ENCODE assay signal across 13 cellular contexts in genomic region chr1:41513388-41513745, GRCh38. TPM values are rescaled to one million over a fixed set of nuclear protein-coding genes. Genes with fewer than 3 reads are reported as not detected.
DNase-seq lines count a peak whose midpoint lies in the region; ATAC-seq and TF ChIP-seq lines count a peak whose summit lies in the region.
"Had no signal": no experiment of that assay in that cellular context is flagged by ENCODE, and none has a peak within 500 bp of the region (broad histone marks: within the 10 kb centered on the region; RNA-seq: fewer than 3 reads in every experiment).

No MANE protein-coding gene starts in this region.

- BruUV-seq in OCI-LY7 (replicated peaks; lab: Mats Ljungman, UMichigan), result no TSS peak

- no peaks in the 10 kb centered on the region for H3K27me3 ChIP-seq in upper lobe of right lung
- no peaks in the 10 kb centered on the region for H3K27me3 ChIP-seq in effector memory CD4-positive, alpha-beta T cell (replicated peaks; ENCODE audit: control insufficient read depth, insufficient read depth, low read length, poor library complexity, severe bottlenecking)
- H3K27me3 ChIP-seq: uterus had no signal

- H3K4me3 Mint-ChIP-seq in stimulated activated naive CD8-positive, alpha-beta T cell treated with anti-CD3 and anti-CD28 coated beads, Interleukin-15, amount 100 ng/mL, for 72 hours, result no peak overlapping the region

- H3K4me1 Mint-ChIP-seq in stimulated activated naive CD8-positive, alpha-beta T cell treated with anti-CD3 and anti-CD28 coated beads, Interleukin-15, amount 100 ng/mL, for 72 hours, result peaks cover 17% of the 10 kb centered on the region

- H3K4me2 ChIP-seq in OCI-LY7 (ENCODE audit: low read length), result no peak overlapping the region

- H3K27ac ChIP-seq in OCI-LY7 (ENCODE audit: low read depth, low read length, poor library complexity, severe bottlenecking), result no peak overlapping the region
- no peak overlapping the region for H3K27ac ChIP-seq in upper lobe of right lung
- no peak overlapping the region for H3K27ac ChIP-seq in effector memory CD4-positive, alpha-beta T cell (ENCODE audit: insufficient read depth, low read length, poor library complexity, severe bottlenecking)
- H3K27ac ChIP-seq: uterus had no signal

- H3K4me1 ChIP-seq in OCI-LY7 (ENCODE audit: insufficient read depth, low read length, poor library complexity, severe bottlenecking) (no peaks in the 10 kb centered on the region), upper lobe of right lung (peaks cover 20% of the 10 kb centered on the region)
- H3K4me1 ChIP-seq in effector memory CD4-positive, alpha-beta T cell (ENCODE audit: control insufficient read depth, insufficient read depth, low read length, poor library complexity, severe bottlenecking), result peaks cover 4% of the 10 kb centered on the region
- H3K4me1 ChIP-seq: uterus had no signal

- no peaks in the 10 kb centered on the region for H3K9me3 ChIP-seq in OCI-LY7 (ENCODE audit: low read length)
- H3K9me3 ChIP-seq in upper lobe of right lung, result no peaks in the 10 kb centered on the region
- H3K9me3 ChIP-seq in effector memory CD4-positive, alpha-beta T cell (ENCODE audit: control insufficient read depth, low read length), result no peaks in the 10 kb centered on the region
- H3K9me3 ChIP-seq: uterus had no signal

- no peak overlapping the region for H3K27ac Mint-ChIP-seq in stimulated activated naive CD8-positive, alpha-beta T cell treated with anti-CD3 and anti-CD28 coated beads, Interleukin-15, amount 100 ng/mL, for 72 hours

- H3K36me3 ChIP-seq in OCI-LY7 (ENCODE audit: insufficient read depth, low read length) (no peaks in the 10 kb centered on the region), upper lobe of right lung (peaks cover 12% of the 10 kb centered on the region)
- peaks cover 4% of the 10 kb centered on the region for H3K36me3 ChIP-seq in effector memory CD4-positive, alpha-beta T cell (ENCODE audit: control insufficient read depth, insufficient read depth, low read length)
- H3K36me3 ChIP-seq: uterus had no signal

- no peaks in the 10 kb centered on the region for H3K9me3 Mint-ChIP-seq in stimulated activated naive CD8-positive, alpha-beta T cell treated with anti-CD3 and anti-CD28 coated beads, Interleukin-15, amount 100 ng/mL, for 72 hours

- no peak for ATAC-seq in stimulated activated naive CD8-positive, alpha-beta T cell treated with anti-CD3 and anti-CD28 coated beads, Interleukin-15, Interleukin-2, amounts not matched to agents 100 U/mL and 50 U/mL, for 24 hours
- ATAC-seq in stimulated activated naive CD8-positive, alpha-beta T cell treated with anti-CD3 and anti-CD28 coated beads, Interleukin-15, amount 100 ng/mL, for 72 hours, result no peak
- no peak for ATAC-seq in upper lobe of right lung
- ATAC-seq: esophagus mucosa had no signal

- H3K27me3 Mint-ChIP-seq in stimulated activated naive CD8-positive, alpha-beta T cell treated with anti-CD3 and anti-CD28 coated beads, Interleukin-15, amount 100 ng/mL, for 72 hours, result no peaks in the 10 kb centered on the region

- no peak overlapping the region for H2AFZ ChIP-seq in OCI-LY7 (ENCODE audit: low read length)

- H3K9me2 ChIP-seq in OCI-LY7 (ENCODE audit: insufficient read depth, low read length), result no peaks in the 10 kb centered on the region

- H3K4me3 ChIP-seq in OCI-LY7 (ENCODE audit: low read depth, low read length, poor library complexity, severe bottlenecking) (no peak overlapping the region), fibroblast of mammary gland (ENCODE audit: control insufficient read depth, low read depth, low read length) (no peak overlapping the region), upper lobe of right lung (no peak overlapping the region)
- H3K4me3 ChIP-seq in effector memory CD4-positive, alpha-beta T cell (ENCODE audit: insufficient read depth, low read depth, low read length, poor library complexity, severe bottlenecking), result no peak overlapping the region
- H3K4me3 ChIP-seq: uterus had no signal

- no peaks in the 10 kb centered on the region for H3K79me2 ChIP-seq in OCI-LY7 (ENCODE audit: insufficient read depth, low read depth, low read length)

- CTCF ChIA-PET in OCI-LY7 (lab: Charles Lee; ENCODE audit: unreplicated experiment), result no interaction called here

- POLR2A ChIA-PET in OCI-LY7 (lab: Charles Lee), result no interaction called here

- intact Hi-C loops in OCI-LY7 (cut with micrococcal nuclease; ENCODE audit: unreplicated experiment) (loop anchor here (10.0 kb wide), 1 partner anchor 351 kb away; no protein-coding TSS in a partner anchor), upper lobe of right lung (cut with DNase I) (no loop called here)

- no peaks in the 10 kb centered on the region for H4K20me1 ChIP-seq in OCI-LY7 (ENCODE audit: insufficient read depth, low read length)

- TF ChIP-seq CTCF in OCI-LY7 (conservative IDR thresholded peaks at IDR 0.05; ENCODE audit: low read length) (peak; percentile 67), fibroblast of mammary gland (conservative IDR thresholded peaks at IDR 0.05; ENCODE audit: control insufficient read depth, insufficient read depth, low read depth, low read length) (peak; percentile 31), upper lobe of right lung (IDR thresholded peaks at IDR 0.05) (peak; percentile 33)

- peak; percentile 50 for DNase-seq in stimulated activated naive CD8-positive, alpha-beta T cell treated with anti-CD3 and anti-CD28 coated beads, Interleukin-15, Interleukin-2, amounts not matched to agents 100 U/mL and 50 U/mL, for 24 hours
- DNase-seq in stimulated activated naive CD8-positive, alpha-beta T cell treated with anti-CD3 and anti-CD28 coated beads, Interleukin-15, amount 100 ng/mL, for 72 hours, result no peak
- DNase-seq in OCI-LY7 (ENCODE audit: low spot score) (no peak), fibroblast of mammary gland (ENCODE audit: low read depth) (no peak), upper lobe of right lung (no peak), mesenteric fat pad (ENCODE audit: low spot score) (no peak)
- DNase-seq in effector memory CD4-positive, alpha-beta T cell, result no peak
- no peak for DNase-seq in stimulated activated naive CD4-positive, alpha-beta T cell (lab: John Stamatoyannopoulos, UW)
- DNase-seq: activated naive CD4-positive, alpha-beta T cell treated with anti-CD3 and anti-CD28 coated beads, Interleukin-2, amount 50 U/mL, for 16 hours; NCI-H1694; stimulated activated CD4-positive, alpha-beta T cell treated with anti-CD3 and anti-CD28 coated beads, Interleukin-4, amount 100 ng/mL, for 4 hours; uterus had no signal

RNA-seq across cellular contexts. Expression of gene EDN2, which starts 28.9 kb away (rescaled TPM):
- not detected in 2 replicates for total RNA-seq in OCI-LY7 (2014; rRNA removed; shearing (Covaris generic))
- total RNA-seq in OCI-LY7 (2022), result not detected in 2 replicates
- total RNA-seq in upper lobe of right lung, result not detected
- not detected for total RNA-seq in mesenteric fat pad
